1 cellular context compared by ENCODE assay signal in genomic region chr18:79588636-79589481, GRCh38.
TF ChIP-seq lines count a peak whose summit lies in the region.

No MANE protein-coding gene starts in this region.

TF ChIP-seq in HepG2, 621 proteins besides CTCF, POLR2A, EP300 and RAD21 (continued from another document and continues in another):
- TF ChIP-seq RERE (CRISPR knock-in tag; IDR thresholded peaks at IDR 0.05; ENCODE audit: low read depth) (no peak), SMAD3 (CRISPR knock-in tag; IDR thresholded peaks at IDR 0.05) (no peak), ZBTB40 (IDR thresholded peaks at IDR 0.05) (no peak), ZBTB40 (CRISPR knock-in tag; IDR thresholded peaks at IDR 0.05) (peak; percentile 82), ZBTB7B (CRISPR knock-in tag; IDR thresholded peaks at IDR 0.05) (0 out of 2 replicates have a peak, but pooled peaks have one; percentile 36), ZNF350 (CRISPR knock-in tag; IDR thresholded peaks at IDR 0.05; ENCODE audit: borderline replicate concordance, low read depth) (peak; percentile 57), ZFP82 (CRISPR knock-in tag; IDR thresholded peaks at IDR 0.05; ENCODE audit: borderline replicate concordance) (no peak), ZBTB4 (CRISPR knock-in tag; IDR thresholded peaks at IDR 0.05; ENCODE audit: borderline replicate concordance) (0 out of 2 replicates have a peak, but pooled peaks have one; percentile 44), ZNF576 (CRISPR knock-in tag; IDR thresholded peaks at IDR 0.05) (0 out of 2 replicates have a peak, but pooled peaks have one; percentile 30), KLF6 (CRISPR knock-in tag; IDR thresholded peaks at IDR 0.05) (peak; percentile 83; the same call in 1 of the 2 replicates), MTF1 (CRISPR knock-in tag; IDR thresholded peaks at IDR 0.05) (no peak), ZNF747 (CRISPR knock-in tag; IDR thresholded peaks at IDR 0.05; ENCODE audit: borderline replicate concordance) (peak; percentile 80), FOXO1 (CRISPR knock-in tag; IDR thresholded peaks at IDR 0.05) (peak; percentile 36; the same call in 1 of the 2 replicates), SYNCRIP (IDR thresholded peaks at IDR 0.05; ENCODE audit: insufficient read depth, low read depth, low read length) (no peak), ZFY (CRISPR knock-in tag; IDR thresholded peaks at IDR 0.05) (peak; percentile 90), THRA (CRISPR knock-in tag; IDR thresholded peaks at IDR 0.05; ENCODE audit: borderline replicate concordance) (peak; percentile 43; the same call in 1 of the 2 replicates), ATF6 (CRISPR knock-in tag; conservative IDR thresholded peaks at IDR 0.05) (no peak), ZNF552 (CRISPR knock-in tag; IDR thresholded peaks at IDR 0.05; ENCODE audit: borderline replicate concordance) (peak; percentile 79; the same call in 1 of the 2 replicates), FOXC1 (CRISPR knock-in tag; IDR thresholded peaks at IDR 0.05; ENCODE audit: borderline replicate concordance) (peak; percentile 88; the same call in 1 of the 2 replicates), GABPB1 (CRISPR knock-in tag; IDR thresholded peaks at IDR 0.05) (peak; percentile 59), DBP (CRISPR knock-in tag; IDR thresholded peaks at IDR 0.05; ENCODE audit: not compliant biosample characterization) (peak; percentile 58)
- TF ChIP-seq, protein P1, sequence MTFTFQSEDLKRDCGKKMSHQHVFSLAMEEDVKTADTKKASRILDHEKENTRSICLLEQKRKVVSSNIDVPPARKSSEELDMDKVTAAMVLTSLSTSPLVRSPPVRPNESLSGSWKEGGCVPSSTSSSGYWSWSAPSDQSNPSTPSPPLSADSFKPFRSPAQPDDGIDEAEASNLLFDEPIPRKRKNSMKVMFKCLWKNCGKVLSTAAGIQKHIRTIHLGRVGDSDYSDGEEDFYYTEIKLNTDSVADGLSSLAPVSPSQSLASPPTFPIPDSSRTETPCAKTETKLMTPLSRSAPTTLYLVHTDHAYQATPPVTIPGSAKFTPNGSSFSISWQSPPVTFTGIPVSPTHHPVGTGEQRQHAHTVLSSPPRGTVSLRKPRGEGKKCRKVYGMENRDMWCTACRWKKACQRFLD (CRISPR knock-in tag; IDR thresholded peaks at IDR 0.05; ENCODE audit: borderline replicate concordance), result 0 out of 2 replicates have a peak, but pooled peaks have one; percentile 56
- TF ChIP-seq, protein P2, sequence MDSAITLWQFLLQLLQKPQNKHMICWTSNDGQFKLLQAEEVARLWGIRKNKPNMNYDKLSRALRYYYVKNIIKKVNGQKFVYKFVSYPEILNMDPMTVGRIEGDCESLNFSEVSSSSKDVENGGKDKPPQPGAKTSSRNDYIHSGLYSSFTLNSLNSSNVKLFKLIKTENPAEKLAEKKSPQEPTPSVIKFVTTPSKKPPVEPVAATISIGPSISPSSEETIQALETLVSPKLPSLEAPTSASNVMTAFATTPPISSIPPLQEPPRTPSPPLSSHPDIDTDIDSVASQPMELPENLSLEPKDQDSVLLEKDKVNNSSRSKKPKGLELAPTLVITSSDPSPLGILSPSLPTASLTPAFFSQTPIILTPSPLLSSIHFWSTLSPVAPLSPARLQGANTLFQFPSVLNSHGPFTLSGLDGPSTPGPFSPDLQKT (CRISPR knock-in tag; IDR thresholded peaks at IDR 0.05; ENCODE audit: borderline replicate concordance), result no peak
- TF ChIP-seq, protein P3, sequence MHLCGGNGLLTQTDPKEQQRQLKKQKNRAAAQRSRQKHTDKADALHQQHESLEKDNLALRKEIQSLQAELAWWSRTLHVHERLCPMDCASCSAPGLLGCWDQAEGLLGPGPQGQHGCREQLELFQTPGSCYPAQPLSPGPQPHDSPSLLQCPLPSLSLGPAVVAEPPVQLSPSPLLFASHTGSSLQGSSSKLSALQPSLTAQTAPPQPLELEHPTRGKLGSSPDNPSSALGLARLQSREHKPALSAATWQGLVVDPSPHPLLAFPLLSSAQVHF (CRISPR knock-in tag; IDR thresholded peaks at IDR 0.05), result peak; percentile 79; the same call in 1 of the 2 replicates
